In genomic region chr1:18923721-18924610, GRCh38 we compare ENCODE assay signal across 8 cellular contexts. TPM values are rescaled to one million over a fixed set of nuclear protein-coding genes. Genes with fewer than 3 reads are reported as not detected.
DNase-seq lines count a peak whose midpoint lies in the region; ATAC-seq, FAIRE-seq and TF ChIP-seq lines count a peak whose summit lies in the region.

No MANE protein-coding gene starts in this region.

- CTCF ChIA-PET in HepG2 (lab: Yijun Ruan, JAX; ENCODE audit: low intra/inter-chr PET ratio, low total read pairs) = no interaction called here

- TF ChIP-seq POLR2A in HepG2 (IDR thresholded peaks at IDR 0.05; ENCODE audit: insufficient read depth in 1 of 2, low read depth in 2 of 2, low read length in 2 of 2) = no peak
- no peak for TF ChIP-seq POLR2A in GM18505 (IDR thresholded peaks at IDR 0.05; ENCODE audit: borderline replicate concordance, extremely low read depth, insufficient read depth, insufficient read length)

- H4K20me1 ChIP-seq in HepG2 (ENCODE audit: insufficient read depth, low read length) = no peaks in the 10 kb centered on the region; the same call in 1 of the 2 replicates

- H3K36me3 Mint-ChIP-seq in activated naive CD8-positive, alpha-beta T cell treated with anti-CD3 and anti-CD28 coated beads for 36 hours = peaks cover 9% of the 10 kb centered on the region

- peaks cover 4 to 24% of the 10 kb centered on the region in 2 experiments; a peak in 4 of 5 replicates for H3K36me3 ChIP-seq in HepG2 (replicated peaks in 1 of 2; ENCODE audit: control insufficient read depth in 1 of 2, insufficient read depth in 2 of 2, low read length in 2 of 2)
- no peaks in the 10 kb centered on the region for H3K36me3 ChIP-seq in aorta (ENCODE audit: control insufficient read depth in 1 of 2, insufficient read depth in 2 of 2, low read length in 1 of 2)

- no peak overlapping the region for H3K4me3 Mint-ChIP-seq in activated naive CD8-positive, alpha-beta T cell treated with anti-CD3 and anti-CD28 coated beads for 36 hours

- 0 out of 2 replicates have a peak overlapping the region, but pooled peaks have one; percentile 46 for H3K4me2 ChIP-seq in HepG2 (ENCODE audit: low read depth, low read length)

- peak overlapping the region; percentile 15 for H3K27ac Mint-ChIP-seq in activated naive CD8-positive, alpha-beta T cell treated with anti-CD3 and anti-CD28 coated beads for 36 hours

- H3K27me3 Mint-ChIP-seq in activated naive CD8-positive, alpha-beta T cell treated with anti-CD3 and anti-CD28 coated beads for 36 hours = no peaks in the 10 kb centered on the region

- no peak for TF ChIP-seq RAD21 in HepG2 (CRISPR knock-in tag; IDR thresholded peaks at IDR 0.05)

- H3K9me3 Mint-ChIP-seq in activated naive CD8-positive, alpha-beta T cell treated with anti-CD3 and anti-CD28 coated beads for 36 hours = peaks cover 2% of the 10 kb centered on the region

- in situ Hi-C loops in HepG2 (cut with HindIII; ENCODE audit: extremely low pct_ligation_motif_present, low pct_unique_long_range_greater_than_20kb) = no loop called here

- H3K27me3 ChIP-seq in HepG2 (ENCODE audit: control insufficient read depth in 1 of 2, insufficient read depth in 2 of 2, low read length in 2 of 2) = no peaks in the 10 kb centered on the region
- H3K27me3 ChIP-seq in aorta (ENCODE audit: control insufficient read depth in 1 of 2, insufficient read depth in 2 of 2, low read length in 1 of 2) = no peaks in the 10 kb centered on the region

- intact Hi-C loops in Right ventricle myocardium inferior (cut with DNase I) (loop anchor here (2.0 kb wide), 1 partner anchor 27 kb away; no protein-coding TSS in a partner anchor), cardiac septum (cut with DNase I) (no loop called here), HepG2 (cut with micrococcal nuclease; ENCODE audit: unreplicated experiment) (no loop called here), aorta (cut with DNase I) (no loop called here)

- FAIRE-seq in HepG2 (lab: Jason Lieb, UNC) = no peak

- H3K9me3 ChIP-seq in HepG2 (ENCODE audit: low read length) = no peaks in the 10 kb centered on the region
- no peaks in the 10 kb centered on the region for H3K9me3 ChIP-seq in aorta (ENCODE audit: control insufficient read depth, low read length)

- TF ChIP-seq EP300 in HepG2 (IDR thresholded peaks at IDR 0.05; ENCODE audit: low read depth in 2 of 2, low read length in 2 of 2) = no peak
- no peak for TF ChIP-seq EP300 in HepG2 (CRISPR knock-in tag; IDR thresholded peaks at IDR 0.05; ENCODE audit: borderline replicate concordance)

- no TSS peak for BruUV-seq in HepG2 (replicated peaks; lab: Mats Ljungman, UMichigan)

- DNase-seq in Right ventricle myocardium inferior (ENCODE audit: missing footprints) = peak; percentile 64
- DNase-seq in cardiac septum (ENCODE audit: low spot score) = no peak
- DNase-seq in activated naive CD8-positive, alpha-beta T cell treated with anti-CD3 and anti-CD28 coated beads for 36 hours = no peak
- DNase-seq in HepG2 (ENCODE audit: low spot score) = no peak
- no peak for DNase-seq in aorta
- DNase-seq in stimulated activated CD4-positive, alpha-beta T cell treated with anti-CD3 and anti-CD28 coated beads, Interleukin-4, amount 100 ng/mL, for 24 hours = no peak
- DNase-seq in NK-92 treated with Interleukin-12 subunit alpha and Interleukin-12 subunit beta, amount 100 ng/mL, for 24 hours (lab: John Stamatoyannopoulos, UW) = no peak

- 85% methylated on average over 19 of the region's 21 CpGs for WGBS in HepG2 (ENCODE audit: low lambda C conversion rate)
- 9 to 12% methylated on average over 21 of the region's 21 CpGs for WGBS in aorta, 2 donors

- H3K4me1 ChIP-seq in HepG2 (ENCODE audit: insufficient read depth, low read length) (peaks cover 33% of the 10 kb centered on the region), aorta (ENCODE audit: control insufficient read depth in 1 of 2, insufficient read depth in 2 of 2, low read length in 2 of 2) (no peaks in the 10 kb centered on the region)

- no peak overlapping the region for H3K9ac ChIP-seq in HepG2 (ENCODE audit: insufficient read depth, low read depth, low read length)

- peaks cover 47% of the 10 kb centered on the region for H3K4me1 Mint-ChIP-seq in activated naive CD8-positive, alpha-beta T cell treated with anti-CD3 and anti-CD28 coated beads for 36 hours

- TF ChIP-seq CTCF in HepG2 (CRISPR knock-in tag; IDR thresholded peaks at IDR 0.05) = no peak

- H2AFZ ChIP-seq in HepG2 (ENCODE audit: low read length) = no peak overlapping the region

- peaks cover 17% of the 10 kb centered on the region for H3K79me2 ChIP-seq in HepG2 (ENCODE audit: insufficient read depth, low read length)

- ATAC-seq in Right ventricle myocardium inferior (no peak), HepG2 (no peak), aorta (ENCODE audit: low FRiP score) (no peak), GM18505 (IDR thresholded peaks at IDR 0.05; ENCODE audit: unreplicated experiment) (no peak)

- POLR2A ChIA-PET in HepG2 (lab: Yijun Ruan, JAX) = no interaction called here

- H3K4me3 ChIP-seq in HepG2 (replicated peaks in 1 of 3; ENCODE audit: insufficient read depth in 1 of 3, low read depth in 2 of 3, low read length in 3 of 3) = no peak overlapping the region
- no peak overlapping the region for H3K4me3 ChIP-seq in aorta (ENCODE audit: low read length in 2 of 2)

- H3K27ac ChIP-seq in HepG2 (ENCODE audit: extremely low read length, insufficient read depth, low read length) (no peak overlapping the region), aorta (ENCODE audit: low read depth in 1 of 2, low read length in 2 of 2) (peak overlapping the region; percentile 49 to 94)

RNA-seq across cellular contexts. Expression of gene ALDH4A1, which starts 21.6 kb away (rescaled TPM):
- total RNA-seq in Right ventricle myocardium inferior (31.2 TPM), cardiac septum (50.3 TPM), HepG2 (2016; rRNA removed; fragmentation: Illumina TruSeq; extraction: Trizol) (58.5 and 76.4 TPM in 2 replicates), aorta (10 to 100 TPM in 1 of 2 donors, 1 to 10 TPM in 1; 9.3 to 12.7 TPM)
- total RNA-seq in activated naive CD8-positive, alpha-beta T cell treated with anti-CD3 and anti-CD28 coated beads for 36 hours = 1 to 10 TPM; 3.9 to 4.7 TPM
- total RNA-seq in HepG2 (2016; cell fraction: cytosol; rRNA removed; fragmentation: Illumina TruSeq; extraction: Trizol; ENCODE audit: low read depth) = 7.2 and 7.7 TPM in 2 replicates
- total RNA-seq in HepG2 (2016; cell fraction: insoluble cytoplasmic fraction; rRNA removed; fragmentation: Illumina TruSeq; extraction: Trizol) = 53.0 and 79.3 TPM in 2 replicates
- 22.0 and 22.8 TPM in 2 replicates for total RNA-seq in HepG2 (2016; cell fraction: membrane; rRNA removed; fragmentation: Illumina TruSeq; extraction: Trizol)
- 52.1 and 60.8 TPM in 2 replicates for total RNA-seq in HepG2 (2016; cell fraction: nucleus; rRNA removed; fragmentation: Illumina TruSeq; extraction: Trizol)
- polyA plus RNA-seq in HepG2 (2011; rRNA removed) (229 and 240 TPM in 2 replicates), aorta (1 to 10 TPM; 4.8 to 9.8 TPM)
- 210 and 362 TPM in 2 replicates for polyA plus RNA-seq in HepG2 (2011; cell fraction: cytosol; rRNA removed)
- polyA plus RNA-seq in HepG2 (2011; cell fraction: nucleus; rRNA removed) = 328 and 432 TPM in 2 replicates
- polyA plus RNA-seq in HepG2 (2012) = 87.2 and 88.3 TPM in 2 replicates
- polyA plus RNA-seq in HepG2 (2016; cell fraction: cytosol; fragmentation: Illumina TruSeq; extraction: Trizol; ENCODE audit: low read depth) = 7.1 and 8.1 TPM in 2 replicates
- 53.0 and 59.0 TPM in 2 replicates for polyA plus RNA-seq in HepG2 (2016; cell fraction: insoluble cytoplasmic fraction; fragmentation: Illumina TruSeq; extraction: Trizol; ENCODE audit: low read depth)
- polyA plus RNA-seq in HepG2 (2016; cell fraction: membrane; fragmentation: Illumina TruSeq; extraction: Trizol; ENCODE audit: low read depth) = 16.0 and 17.1 TPM in 2 replicates
- 91.4 and 94.6 TPM in 2 replicates for polyA plus RNA-seq in HepG2 (2016; cell fraction: nucleus; fragmentation: Illumina TruSeq; extraction: Trizol; ENCODE audit: insufficient read depth, low read depth)
- 12.3 and 373 TPM in 2 replicates for polyA minus RNA-seq in HepG2 (2011; rRNA and poly(A)+ RNA removed; ENCODE audit: low replicate concordance)
- polyA minus RNA-seq in HepG2 (2011; cell fraction: cytosol; rRNA and poly(A)+ RNA removed) = 140 and 148 TPM in 2 replicates
- 129 and 138 TPM in 2 replicates for polyA minus RNA-seq in HepG2 (2011; cell fraction: nucleus; rRNA and poly(A)+ RNA removed)

RNA-seq across cellular contexts. Expression of gene IFFO2, which starts 32.5 kb away (rescaled TPM):
- total RNA-seq in Right ventricle myocardium inferior (5.2 TPM), cardiac septum (4.6 TPM), HepG2 (2016; rRNA removed; fragmentation: Illumina TruSeq; extraction: Trizol) (16.3 and 16.7 TPM in 2 replicates), aorta (10 to 100 TPM; 21.5 to 34.7 TPM)
- total RNA-seq in activated naive CD8-positive, alpha-beta T cell treated with anti-CD3 and anti-CD28 coated beads for 36 hours = 10 to 100 TPM; 21.4 to 21.7 TPM
- total RNA-seq in HepG2 (2016; cell fraction: cytosol; rRNA removed; fragmentation: Illumina TruSeq; extraction: Trizol; ENCODE audit: low read depth) = 1.4 and 1.9 TPM in 2 replicates
- 12.2 and 17.7 TPM in 2 replicates for total RNA-seq in HepG2 (2016; cell fraction: insoluble cytoplasmic fraction; rRNA removed; fragmentation: Illumina TruSeq; extraction: Trizol)
- total RNA-seq in HepG2 (2016; cell fraction: membrane; rRNA removed; fragmentation: Illumina TruSeq; extraction: Trizol) = 3.8 and 4.9 TPM in 2 replicates
- 10.0 and 11.1 TPM in 2 replicates for total RNA-seq in HepG2 (2016; cell fraction: nucleus; rRNA removed; fragmentation: Illumina TruSeq; extraction: Trizol)
- polyA plus RNA-seq in HepG2 (2011; rRNA removed) (6.9 and 7.3 TPM in 2 replicates), aorta (1 to 10 TPM; 3.9 to 5.4 TPM)
- polyA plus RNA-seq in HepG2 (2011; cell fraction: cytosol; rRNA removed) = 8.4 and 12.3 TPM in 2 replicates
- polyA plus RNA-seq in HepG2 (2011; cell fraction: nucleus; rRNA removed) = 21.1 and 21.8 TPM in 2 replicates
- polyA plus RNA-seq in HepG2 (2012) = 5.7 and 8.6 TPM in 2 replicates
- 0.47 and 1.00 TPM in 2 replicates for polyA plus RNA-seq in HepG2 (2016; cell fraction: cytosol; fragmentation: Illumina TruSeq; extraction: Trizol; ENCODE audit: low read depth)
- polyA plus RNA-seq in HepG2 (2016; cell fraction: insoluble cytoplasmic fraction; fragmentation: Illumina TruSeq; extraction: Trizol; ENCODE audit: low read depth) = 9.4 and 11.8 TPM in 2 replicates
- 1.5 and 1.6 TPM in 2 replicates for polyA plus RNA-seq in HepG2 (2016; cell fraction: membrane; fragmentation: Illumina TruSeq; extraction: Trizol; ENCODE audit: low read depth)
- polyA plus RNA-seq in HepG2 (2016; cell fraction: nucleus; fragmentation: Illumina TruSeq; extraction: Trizol; ENCODE audit: insufficient read depth, low read depth) = 13.9 and 14.1 TPM in 2 replicates
- 2.4 and 21.3 TPM in 2 replicates for polyA minus RNA-seq in HepG2 (2011; rRNA and poly(A)+ RNA removed; ENCODE audit: low replicate concordance)
- polyA minus RNA-seq in HepG2 (2011; cell fraction: cytosol; rRNA and poly(A)+ RNA removed) = 10.2 and 10.5 TPM in 2 replicates
- polyA minus RNA-seq in HepG2 (2011; cell fraction: nucleus; rRNA and poly(A)+ RNA removed) = 4.0 and 6.3 TPM in 2 replicates
